10 cellular contexts compared by ENCODE assay signal in the genomic region with DNA sequence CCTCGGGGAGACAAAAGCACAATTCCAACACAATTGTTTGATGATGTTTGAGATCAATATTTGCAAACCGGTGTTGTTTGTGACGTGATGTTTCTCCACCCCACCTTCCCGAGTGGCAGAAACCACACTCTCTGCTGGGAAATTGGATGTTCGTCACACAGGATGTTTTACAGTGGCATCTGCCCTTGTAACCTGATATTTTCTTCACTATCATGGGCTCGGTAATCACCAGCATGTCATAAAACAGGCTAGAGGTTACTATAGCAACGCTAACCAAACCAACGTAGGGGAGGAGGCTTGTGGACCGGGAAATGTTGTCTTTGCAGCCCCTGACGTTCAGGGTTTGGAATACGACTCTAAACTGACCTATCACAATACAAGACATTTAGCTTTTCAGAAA.
DNase-seq lines count a peak whose midpoint lies in the region; ATAC-seq and TF ChIP-seq lines count a peak whose summit lies in the region.
"Had no signal": no experiment of that assay in that cellular context is flagged by ENCODE, and none has a peak within 500 bp of the region (broad histone marks: within the 10 kb centered on the region; RNA-seq: fewer than 3 reads in every experiment).

No MANE protein-coding gene starts in this region.

- H3K9ac ChIP-seq in IMR-90 (ENCODE audit: low read depth, low read length) (no peak overlapping the region), skeletal muscle satellite cell (ENCODE audit: low read depth, low read length) (peak overlapping the region; percentile 67)

- H2BK20ac ChIP-seq in IMR-90 (ENCODE audit: low read depth, low read length) = peak overlapping the region; percentile 64

- ATAC-seq in IMR-90 (ENCODE audit: low read depth) (peak; percentile 56), HG03039 (IDR thresholded peaks at IDR 0.05; ENCODE audit: unreplicated experiment) (no peak), GM21390 (IDR thresholded peaks at IDR 0.05; ENCODE audit: unreplicated experiment) (no peak)

- TF ChIP-seq CTCF in IMR-90 (conservative IDR thresholded peaks at IDR 0.05; ENCODE audit: low read depth, low read length) = no peak
- TF ChIP-seq CTCF in fibroblast of mammary gland (conservative IDR thresholded peaks at IDR 0.05; ENCODE audit: control insufficient read depth, insufficient read depth, low read depth, low read length) = no peak
- no peak for TF ChIP-seq CTCF in esophagus squamous epithelium (IDR thresholded peaks at IDR 0.05)

- H3K36me3 ChIP-seq in IMR-90 (ENCODE audit: control insufficient read depth, insufficient read depth, low read length) (no peaks in the 10 kb centered on the region), skeletal muscle satellite cell (ENCODE audit: insufficient read depth, low read length) (no peaks in the 10 kb centered on the region), esophagus squamous epithelium (no peaks in the 10 kb centered on the region)

- peak overlapping the region; percentile 41; the same call in 1 of the 2 replicates for H3K23ac ChIP-seq in IMR-90 (ENCODE audit: low read depth, low read length)

- peaks cover 6% of the 10 kb centered on the region; the same call in 1 of the 2 replicates for H3K9me1 ChIP-seq in IMR-90 (ENCODE audit: insufficient read depth, low read length)

- in situ Hi-C loops in IMR-90 (cut with MboI; ENCODE audit: low sequenced_read_pairs) = no loop called here

- peak overlapping the region; percentile 41 for H2BK120ac ChIP-seq in IMR-90 (ENCODE audit: low read depth, low read length)

- CTCF ChIA-PET in IMR-90 (lab: Yijun Ruan, JAX) = no interaction called here

- dilution Hi-C loops in IMR-90 (cut with HindIII; ENCODE audit: low sequenced_read_pairs, unreplicated experiment) = no loop called here

- H2BK15ac ChIP-seq in IMR-90 (ENCODE audit: low read depth, low read length) = peak overlapping the region; percentile 9; the same call in 1 of the 3 replicates

- H3K27ac ChIP-seq in IMR-90 (ENCODE audit: insufficient read depth, low read length) = no peak overlapping the region
- H3K27ac ChIP-seq in esophagus squamous epithelium = no peak overlapping the region

- H3K18ac ChIP-seq in IMR-90 (ENCODE audit: low read depth, low read length) = peak overlapping the region; percentile 58; the same call in 1 of the 2 replicates

- peak overlapping the region; percentile 45; the same call in 1 of the 2 replicates for H3K4ac ChIP-seq in IMR-90 (ENCODE audit: low read depth, low read length)

- no CpG with 5 or more reads among the region's 11 CpGs for WGBS in IMR-90 (ENCODE audit: extremely low coverage in 2 of 2, insufficient read length in 1 of 2), 2 experiments
- 37 to 43% methylated on average over 10 to 11 of the region's 11 CpGs for WGBS in esophagus squamous epithelium, 2 donors

- intact Hi-C loops in IMR-90 (cut with micrococcal nuclease) (no loop called here), esophagus squamous epithelium (cut with DNase I) (no loop called here)

- no peak overlapping the region for H3K4me3 ChIP-seq in IMR-90 (ENCODE audit: insufficient read depth, low read depth, low read length)
- no peak overlapping the region for H3K4me3 ChIP-seq in fibroblast of mammary gland (ENCODE audit: control insufficient read depth, low read depth, low read length)
- H3K4me3 ChIP-seq in skeletal muscle satellite cell (ENCODE audit: low read length) = no peak overlapping the region
- no peak overlapping the region for H3K4me3 ChIP-seq in esophagus squamous epithelium

- H4K5ac ChIP-seq in IMR-90 (ENCODE audit: low read depth, low read length) = peak overlapping the region; percentile 50; the same call in 1 of the 2 replicates

- H3K4me1 ChIP-seq in IMR-90 (ENCODE audit: control insufficient read depth, insufficient read depth, low read length) = peaks cover 17% of the 10 kb centered on the region
- peaks cover 30% of the 10 kb centered on the region for H3K4me1 ChIP-seq in skeletal muscle satellite cell (ENCODE audit: control insufficient read depth, insufficient read depth, low read length)
- H3K4me1 ChIP-seq in esophagus squamous epithelium = no peaks in the 10 kb centered on the region

- no peak for TF ChIP-seq RAD21 in IMR-90 (IDR thresholded peaks at IDR 0.05; ENCODE audit: low read length)

- H4K20me1 ChIP-seq in IMR-90 (ENCODE audit: insufficient read depth, low read length) = no peaks in the 10 kb centered on the region

- DNase-seq in IMR-90 (peak; percentile 89), NCI-H524 treated with DMSO at 0.1 percent for 48 hours (lab: John Stamatoyannopoulos, UW) (peak; percentile 90), fibroblast of mammary gland (ENCODE audit: low read depth) (peak; percentile 88), dedifferentiated amniotic fluid mesenchymal stem cell (ENCODE audit: extremely low spot score) (no peak), esophagus squamous epithelium (lab: John Stamatoyannopoulos, UW) (no peak)
- DNase-seq: right cardiac atrium; stimulated activated naive CD4-positive, alpha-beta T cell treated with Interleukin-2 at 50 U/mL for 16 hours had no signal

- H3K27me3 ChIP-seq in IMR-90 (ENCODE audit: control insufficient read depth, insufficient read depth, low read length) (no peaks in the 10 kb centered on the region), skeletal muscle satellite cell (ENCODE audit: control insufficient read depth, insufficient read depth, low read length) (no peaks in the 10 kb centered on the region), esophagus squamous epithelium (no peaks in the 10 kb centered on the region)

- H3K79me1 ChIP-seq in IMR-90 (ENCODE audit: low read depth in 1 of 2, low read length in 2 of 2) = no peaks in the 10 kb centered on the region

- no peak overlapping the region for H3K56ac ChIP-seq in IMR-90 (ENCODE audit: extremely low read depth, insufficient read depth, low read length)

- H3K4me2 ChIP-seq in IMR-90 (ENCODE audit: low read depth, low read length) = peak overlapping the region; percentile 48
- peak overlapping the region; percentile 18 for H3K4me2 ChIP-seq in skeletal muscle satellite cell (ENCODE audit: low read length)

- POLR2A ChIA-PET in IMR-90 (lab: Charles Lee; ENCODE audit: unreplicated experiment) = interaction anchor here (0.8 kb wide), 1 partner anchor 22 kb away, joined by 3 read pairs; no protein-coding TSS in a partner anchor

- peak overlapping the region; percentile 32 for H2BK5ac ChIP-seq in IMR-90 (ENCODE audit: low read depth, low read length, poor library complexity, severe bottlenecking)

- H3K9me3 ChIP-seq in IMR-90 (ENCODE audit: control insufficient read depth, insufficient read depth, low read length) (no peaks in the 10 kb centered on the region), skeletal muscle satellite cell (replicated peaks; ENCODE audit: low read length) (no peaks in the 10 kb centered on the region), esophagus squamous epithelium (no peaks in the 10 kb centered on the region)

- peak overlapping the region; percentile 6 for H3K14ac ChIP-seq in IMR-90 (replicated peaks; ENCODE audit: low read depth, low read length)

- peak overlapping the region; percentile 25 for H2AFZ ChIP-seq in IMR-90 (replicated peaks; ENCODE audit: low read length, poor library complexity)

- TF ChIP-seq POLR2A in IMR-90 (IDR thresholded peaks at IDR 0.05; ENCODE audit: low read depth, low read length) = no peak
- no peak for TF ChIP-seq POLR2A in esophagus squamous epithelium (IDR thresholded peaks at IDR 0.05)

- H2AK9ac ChIP-seq in IMR-90 (replicated peaks; ENCODE audit: low read depth, low read length, poor library complexity) = peak overlapping the region; percentile 12

- H4K8ac ChIP-seq in IMR-90 (ENCODE audit: low read depth in 2 of 2, low read length in 2 of 2) = peak overlapping the region in 1 of 2 experiments; percentile 20; a peak in 3 of 4 replicates

- BruUV-seq in IMR-90 (replicated peaks; lab: Mats Ljungman, UMichigan) = no TSS peak

- H4K91ac ChIP-seq in IMR-90 (ENCODE audit: insufficient read depth, low read depth, low read length) = 0 out of 2 replicates have a peak overlapping the region, but pooled peaks have one; percentile 17

- H2AK5ac ChIP-seq in IMR-90 (ENCODE audit: low read depth, low read length) = peak overlapping the region; percentile 65

TF ChIP-seq in IMR-90, 13 proteins besides CTCF, POLR2A, EP300 and RAD21:
- TF ChIP-seq MAFK (IDR thresholded peaks at IDR 0.05; ENCODE audit: low read depth, low read length) (no peak), BHLHE40 (IDR thresholded peaks at IDR 0.05; ENCODE audit: low read depth, low read length) (no peak), RFX5 (IDR thresholded peaks at IDR 0.05; ENCODE audit: low read depth, low read length) (no peak), CHD1 (IDR thresholded peaks at IDR 0.05; ENCODE audit: low read depth, low read length) (no peak), CEBPB (IDR thresholded peaks at IDR 0.05; ENCODE audit: low read depth, low read length) (no peak), MXI1 (IDR thresholded peaks at IDR 0.05; ENCODE audit: borderline replicate concordance, low read depth, low read length) (no peak), RCOR1 (IDR thresholded peaks at IDR 0.05; ENCODE audit: insufficient replicate concordance, low read length) (no peak), MAZ (IDR thresholded peaks at IDR 0.05; ENCODE audit: borderline replicate concordance, low read depth, low read length) (no peak)
- TF ChIP-seq, protein P1, sequence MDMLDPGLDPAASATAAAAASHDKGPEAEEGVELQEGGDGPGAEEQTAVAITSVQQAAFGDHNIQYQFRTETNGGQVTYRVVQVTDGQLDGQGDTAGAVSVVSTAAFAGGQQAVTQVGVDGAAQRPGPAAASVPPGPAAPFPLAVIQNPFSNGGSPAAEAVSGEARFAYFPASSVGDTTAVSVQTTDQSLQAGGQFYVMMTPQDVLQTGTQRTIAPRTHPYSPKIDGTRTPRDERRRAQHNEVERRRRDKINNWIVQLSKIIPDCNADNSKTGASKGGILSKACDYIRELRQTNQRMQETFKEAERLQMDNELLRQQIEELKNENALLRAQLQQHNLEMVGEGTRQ (IDR thresholded peaks at IDR 0.05; ENCODE audit: low read depth, low read length) = no peak
- TF ChIP-seq, protein P2, sequence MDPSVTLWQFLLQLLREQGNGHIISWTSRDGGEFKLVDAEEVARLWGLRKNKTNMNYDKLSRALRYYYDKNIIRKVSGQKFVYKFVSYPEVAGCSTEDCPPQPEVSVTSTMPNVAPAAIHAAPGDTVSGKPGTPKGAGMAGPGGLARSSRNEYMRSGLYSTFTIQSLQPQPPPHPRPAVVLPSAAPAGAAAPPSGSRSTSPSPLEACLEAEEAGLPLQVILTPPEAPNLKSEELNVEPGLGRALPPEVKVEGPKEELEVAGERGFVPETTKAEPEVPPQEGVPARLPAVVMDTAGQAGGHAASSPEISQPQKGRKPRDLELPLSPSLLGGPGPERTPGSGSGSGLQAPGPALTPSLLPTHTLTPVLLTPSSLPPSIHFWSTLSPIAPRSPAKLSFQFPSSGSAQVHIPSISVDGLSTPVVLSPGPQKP (IDR thresholded peaks at IDR 0.05; ENCODE audit: borderline replicate concordance, low read depth, low read length) = no peak

Comparison
In these comparisons a context has a peak if more than half of its experiments do, and no peak if none do; other contexts are left out.
1. DNase-seq: peak in IMR-90 (single experiment), NCI-H524 treated with DMSO at 0.1 percent for 48 hours (single experiment) and fibroblast of mammary gland (single experiment); none in dedifferentiated amniotic fluid mesenchymal stem cell (single experiment) and esophagus squamous epithelium (single experiment).